ENCODE assay signal across 20 cellular contexts in the genomic region with DNA sequence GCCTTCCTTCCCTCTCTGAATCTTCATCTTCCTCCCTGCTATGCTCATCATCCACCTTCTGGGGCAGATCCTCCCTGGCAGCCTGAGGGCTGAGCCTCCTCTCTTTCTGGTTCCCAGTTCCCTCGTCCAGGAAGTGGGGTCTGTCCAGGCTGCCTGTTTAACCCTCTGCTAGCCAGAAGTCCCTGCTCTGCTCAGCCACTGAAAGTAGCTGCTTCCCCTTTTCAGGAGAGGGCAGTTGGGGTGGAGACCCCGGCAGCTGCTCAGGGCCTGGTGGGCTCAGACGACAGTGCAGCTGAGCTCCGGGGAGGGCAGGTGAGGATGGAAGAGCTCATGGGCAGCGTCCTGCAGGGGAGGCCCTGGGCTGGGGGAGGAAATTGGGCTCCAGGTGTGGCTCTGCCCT. TPM values are rescaled to one million over a fixed set of nuclear protein-coding genes. Genes with fewer than 3 reads are reported as not detected.
A peak's percentile ranks its signal among the peaks of the same experiment; 100 is the strongest.
DNase-seq lines count a peak whose midpoint lies in the region; ATAC-seq and TF ChIP-seq lines count a peak whose summit lies in the region.
"Had no signal": no experiment of that assay in that cellular context is flagged by ENCODE, and none has a peak within 500 bp of the region (broad histone marks: within the 10 kb centered on the region; RNA-seq: fewer than 3 reads in every experiment).

No MANE protein-coding gene starts in this region.

- ATAC-seq in GM19351 (IDR thresholded peaks at IDR 0.05; ENCODE audit: unreplicated experiment) (peak; percentile 38), HG02798 (IDR thresholded peaks at IDR 0.05; ENCODE audit: poor library complexity, unreplicated experiment) (peak; percentile 27), esophagus mucosa (no peak)
- ATAC-seq: gastroesophageal sphincter; psoas muscle; stimulated activated memory B cell treated with anti-CD40 and anti-IgM and Interleukin-4, amounts not matched to agents 10 μg/mL and 1 μg/mL and 100 μg/mL, for 72 hours had no signal

- TF ChIP-seq CTCF in GM12865 (IDR thresholded peaks at IDR 0.05; ENCODE audit: insufficient read depth, low read depth, low read length, missing control alignments) = no peak
- no peak for TF ChIP-seq CTCF in spleen (IDR thresholded peaks at IDR 0.05 in 8 of 11, conservative IDR thresholded peaks at IDR 0.05 in 3 of 11)
- no peak for TF ChIP-seq CTCF in GM10266 (IDR thresholded peaks at IDR 0.05; ENCODE audit: control insufficient read depth, insufficient read depth, low read depth, missing control alignments)

- DNase-seq in GM12865 (ENCODE audit: low read depth) = peak; percentile 70
- DNase-seq in RPMI8226 = peak; percentile 83
- no peak for DNase-seq in spleen
- DNase-seq in globus pallidus (ENCODE audit: low spot score) = no peak
- no peak for DNase-seq in GM10266 (ENCODE audit: extremely low spot score)
- DNase-seq: activated CD4-positive, alpha-beta memory T cell treated with anti-CD3 and anti-CD28 coated beads, Interleukin-2, amount 10 ng/mL, durations not matched to agents 7 days and 5 days; kidney; NCI-H146; OCI-M1; psoas muscle; Right ventricle myocardium superior; T1000 had no signal

- H3K27me3 ChIP-seq in spleen (replicated peaks in 1 of 7) = peaks cover 0 to 29% (median 0%) of the 10 kb centered on the region in 7 donors
- H3K27me3 ChIP-seq: neutrophil, vagina had no signal

- 0 to 30% (median 22%) methylated on average over 3 to 5 of the region's 5 CpGs for WGBS in spleen, 5 donors

- intact Hi-C loops in spleen (cut with DNase I; ENCODE audit: low total_unique reads) = no loop called here

- H3K36me3 ChIP-seq in spleen = no peaks in the 10 kb centered on the region
- H3K36me3 ChIP-seq: gastroesophageal sphincter, neutrophil, vagina had no signal

- H3K27ac ChIP-seq in spleen = no peak overlapping the region
- H3K27ac ChIP-seq: gastroesophageal sphincter, neutrophil, psoas muscle, vagina had no signal

- no peak for TF ChIP-seq POLR2A in spleen (IDR thresholded peaks at IDR 0.05)

- peak overlapping the region; percentile 7; the same call in 1 of the 2 replicates for H3K4me3 ChIP-seq in GM12865 (ENCODE audit: low read depth, low read length)
- no peak overlapping the region for H3K4me3 ChIP-seq in spleen
- H3K4me3 ChIP-seq: gastroesophageal sphincter, lung, psoas muscle, vagina had no signal

- H3K9me3 ChIP-seq in spleen = no peaks in the 10 kb centered on the region
- H3K9me3 ChIP-seq: gastroesophageal sphincter, neutrophil, psoas muscle, vagina had no signal

- H3K4me1 ChIP-seq in spleen = peaks cover 0 to 11% (median 2%) of the 10 kb centered on the region in 6 donors
- H3K4me1 ChIP-seq: gastroesophageal sphincter, psoas muscle, vagina had no signal

RNA-seq across cellular contexts. Expression of a gene that starts 43.1 kb away (rescaled TPM):
- total RNA-seq in spleen = 10 to 100 TPM; 19.3 to 35.9 (median 27.0) TPM
- polyA plus RNA-seq in spleen = 1 to 10 TPM; 4.2 to 5.5 (median 5.0) TPM
- 40.7 TPM for total RNA-seq in esophagus mucosa

Comparison
In these comparisons a context has a peak if more than half of its experiments do, and no peak if none do; other contexts are left out.
1. DNase-seq: peak in GM12865 (single experiment) and RPMI8226 (single experiment); none in spleen (single experiment), globus pallidus (single experiment) and GM10266 (single experiment).